In genomic region chr1:207964195-207964966, GRCh38 we compare ENCODE assay signal across 8 cellular contexts. TPM values are rescaled to one million over a fixed set of nuclear protein-coding genes. Genes with fewer than 3 reads are reported as not detected.
A peak's percentile ranks its signal among the peaks of the same experiment; 100 is the strongest.
DNase-seq lines count a peak whose midpoint lies in the region; ATAC-seq, FAIRE-seq and TF ChIP-seq lines count a peak whose summit lies in the region.

No MANE protein-coding gene starts in this region.

- 67 to 72% (median 72%) methylated on average over 25 of the region's 25 CpGs for WGBS in small intestine, 3 donors

- H3K27me3 ChIP-seq in dorsolateral prefrontal cortex (no peaks in the 10 kb centered on the region), mucosa of stomach (ENCODE audit: control insufficient read depth, insufficient read depth, low read length) (no peaks in the 10 kb centered on the region), vagina (no peaks in the 10 kb centered on the region), small intestine (ENCODE audit: control insufficient read depth in 2 of 2, insufficient read depth in 2 of 2, low read length in 2 of 2) (peaks cover 0 to 2% of the 10 kb centered on the region in 2 donors)

- H3K36me3 ChIP-seq in mucosa of stomach (ENCODE audit: control insufficient read depth, insufficient read depth, low read length) (no peaks in the 10 kb centered on the region), vagina (no peaks in the 10 kb centered on the region), small intestine (ENCODE audit: control insufficient read depth in 2 of 2, insufficient read depth in 2 of 2, low read length in 2 of 2) (no peaks in the 10 kb centered on the region)

- H3K27ac Mint-ChIP-seq in activated naive CD4-positive, alpha-beta T cell treated with anti-CD3 and anti-CD28 coated beads, Interleukin-2, amount 50 U/mL, for 24 hours: peak overlapping the region; percentile 51
- H3K27ac Mint-ChIP-seq in activated naive CD4-positive, alpha-beta T cell treated with anti-CD3 and anti-CD28 coated beads, Interleukin-2, amount 10 ng/mL, durations not matched to agents 7 days and 5 days: no peak overlapping the region

- H3K9me3 Mint-ChIP-seq in activated naive CD4-positive, alpha-beta T cell treated with anti-CD3 and anti-CD28 coated beads, Interleukin-2, amount 50 U/mL, for 24 hours: no peaks in the 10 kb centered on the region
- H3K9me3 Mint-ChIP-seq in activated naive CD4-positive, alpha-beta T cell treated with anti-CD3 and anti-CD28 coated beads, Interleukin-2, amount 10 ng/mL, durations not matched to agents 7 days and 5 days: no peaks in the 10 kb centered on the region

- DNase-seq in activated naive CD4-positive, alpha-beta T cell treated with anti-CD3 and anti-CD28 coated beads, Interleukin-2, amount 10 ng/mL, durations not matched to agents 7 days and 5 days: no peak
- DNase-seq in dorsolateral prefrontal cortex (peak in 1 of 10 donors; percentile 7), vagina (ENCODE audit: extremely low spot score in 2 of 2) (peak in 1 of 2 donors; percentile 91), small intestine (no peak), RKO (ENCODE audit: low spot score) (no peak)

- H3K4me3 Mint-ChIP-seq in activated naive CD4-positive, alpha-beta T cell treated with anti-CD3 and anti-CD28 coated beads, Interleukin-2, amount 50 U/mL, for 24 hours: peak overlapping the region; percentile 67
- no peak overlapping the region for H3K4me3 Mint-ChIP-seq in activated naive CD4-positive, alpha-beta T cell treated with anti-CD3 and anti-CD28 coated beads, Interleukin-2, amount 10 ng/mL, durations not matched to agents 7 days and 5 days

- ATAC-seq in HG03520 (IDR thresholded peaks at IDR 0.05; ENCODE audit: unreplicated experiment): no peak

- H3K27ac ChIP-seq in dorsolateral prefrontal cortex: peak overlapping the region in 53 of 59 donors; percentile 5 to 100 (median 98)
- H3K27ac ChIP-seq in vagina: peak overlapping the region; percentile 95
- peak overlapping the region in 1 of 2 donors; percentile 64 for H3K27ac ChIP-seq in small intestine (ENCODE audit: low read depth in 1 of 2, low read length in 1 of 2)

- peaks cover 9% of the 10 kb centered on the region for H3K4me1 Mint-ChIP-seq in activated naive CD4-positive, alpha-beta T cell treated with anti-CD3 and anti-CD28 coated beads, Interleukin-2, amount 50 U/mL, for 24 hours
- peaks cover 14% of the 10 kb centered on the region for H3K4me1 Mint-ChIP-seq in activated naive CD4-positive, alpha-beta T cell treated with anti-CD3 and anti-CD28 coated beads, Interleukin-2, amount 10 ng/mL, durations not matched to agents 7 days and 5 days

- CTCF ChIA-PET in activated naive CD4-positive, alpha-beta T cell treated with anti-CD3 and anti-CD28 coated beads, Interleukin-2, amount 10 ng/mL, durations not matched to agents 7 days and 5 days (lab: Charles Lee): interaction anchor here (0.7 to 9.9 kb wide), 25 partner anchors 10 to 385 kb away, joined by 3 to 215 read pairs (median 7); no protein-coding TSS in a partner anchor

- H3K9me3 ChIP-seq in mucosa of stomach (ENCODE audit: control insufficient read depth, low read length) (no peaks in the 10 kb centered on the region), vagina (no peaks in the 10 kb centered on the region), small intestine (ENCODE audit: control insufficient read depth, low read depth) (no peaks in the 10 kb centered on the region)

- H3K27me3 Mint-ChIP-seq in activated naive CD4-positive, alpha-beta T cell treated with anti-CD3 and anti-CD28 coated beads, Interleukin-2, amount 50 U/mL, for 24 hours: peaks cover 3% of the 10 kb centered on the region
- H3K27me3 Mint-ChIP-seq in activated naive CD4-positive, alpha-beta T cell treated with anti-CD3 and anti-CD28 coated beads, Interleukin-2, amount 10 ng/mL, durations not matched to agents 7 days and 5 days: peaks cover 52% of the 10 kb centered on the region

- no peaks in the 10 kb centered on the region for H3K36me3 Mint-ChIP-seq in activated naive CD4-positive, alpha-beta T cell treated with anti-CD3 and anti-CD28 coated beads, Interleukin-2, amount 50 U/mL, for 24 hours
- H3K36me3 Mint-ChIP-seq in activated naive CD4-positive, alpha-beta T cell treated with anti-CD3 and anti-CD28 coated beads, Interleukin-2, amount 10 ng/mL, durations not matched to agents 7 days and 5 days: no peaks in the 10 kb centered on the region

- no peak for TF ChIP-seq POLR2A in vagina (IDR thresholded peaks at IDR 0.05)

- intact Hi-C loops in dorsolateral prefrontal cortex (cut with DNase I): loop anchor here in 1 of 2 donors (2.0 kb wide), 1 partner anchor 70 kb away; no protein-coding TSS in a partner anchor
- intact Hi-C loops in vagina (cut with DNase I): loop anchor here (5.0 kb wide), 3 partner anchors 62 to 137 kb away; no protein-coding TSS in a partner anchor

- TF ChIP-seq CTCF in dorsolateral prefrontal cortex (IDR thresholded peaks at IDR 0.05 in 54 of 56, conservative IDR thresholded peaks at IDR 0.05 in 2 of 56; ENCODE audit: low read depth in 1 of 56, partially characterized antibody in 56 of 56): no peak
- TF ChIP-seq CTCF in vagina (IDR thresholded peaks at IDR 0.05): no peak

- no peak for FAIRE-seq in small intestine (lab: Jason Lieb, UNC)

- H3K4me1 ChIP-seq in mucosa of stomach (ENCODE audit: control insufficient read depth, insufficient read depth, low read length): peaks cover 39% of the 10 kb centered on the region
- H3K4me1 ChIP-seq in vagina: peaks cover 38% of the 10 kb centered on the region
- H3K4me1 ChIP-seq in small intestine (ENCODE audit: control insufficient read depth in 2 of 2, insufficient read depth in 1 of 2, low read depth in 1 of 2, low read length in 1 of 2): no peaks in the 10 kb centered on the region

- H3K4me3 ChIP-seq in dorsolateral prefrontal cortex (peak overlapping the region in 49 of 59 donors; percentile 41 to 82 (median 70)), mucosa of stomach (ENCODE audit: low read length) (peak overlapping the region; percentile 22), vagina (peak overlapping the region; percentile 59 to 69), small intestine (ENCODE audit: low read depth in 1 of 2, low read length in 2 of 2) (no peak overlapping the region)

- peak overlapping the region; percentile 97 for H3K9ac ChIP-seq in mucosa of stomach (ENCODE audit: low read length)

RNA-seq across cellular contexts. Expression of gene CD34, which starts 53.5 kb away (rescaled TPM):
- total RNA-seq in dorsolateral prefrontal cortex (10 to 100 TPM in 99 of 120 experiments, 1 to 10 TPM in 21; 3.4 to 46.4 (median 15.4) TPM), vagina (57.5 TPM)
- 10 to 100 TPM in 1 of 3 donors, 1 to 10 TPM in 2; 1.1 to 23.7 (median 1.4) TPM for polyA plus RNA-seq in small intestine

Comparison
In these comparisons a context has a peak if more than half of its experiments do, and no peak if none do; other contexts are left out.
1. H3K4me3 ChIP-seq: peak in dorsolateral prefrontal cortex (49 of 59), mucosa of stomach (single experiment) and vagina (2 of 2); none in small intestine (0 of 2).